2 cellular contexts compared by ENCODE assay signal in genomic region chr4:39571504-39571903, GRCh38.
TF ChIP-seq lines count a peak whose summit lies in the region.

No MANE protein-coding gene starts in this region.

TF ChIP-seq in GM12878, 131 proteins besides CTCF, POLR2A, EP300 and RAD21:
- no peak for TF ChIP-seq ZBTB4 (CRISPR knock-in tag; IDR thresholded peaks at IDR 0.05)
- no peak for TF ChIP-seq CEBPB (IDR thresholded peaks at IDR 0.05; ENCODE audit: borderline replicate concordance in 1 of 2, low read depth in 2 of 2, low read length in 2 of 2)
- no peak for TF ChIP-seq ZNF592 (IDR thresholded peaks at IDR 0.05)
- no peak for TF ChIP-seq GATAD2B (conservative IDR thresholded peaks at IDR 0.05; ENCODE audit: low read depth)
- TF ChIP-seq MTA3 (IDR thresholded peaks at IDR 0.05; ENCODE audit: borderline replicate concordance, low read length) = no peak
- TF ChIP-seq NFIC (IDR thresholded peaks at IDR 0.05; ENCODE audit: low read depth, low read length) = no peak
- peak; percentile 42 for TF ChIP-seq BCL3 (IDR thresholded peaks at IDR 0.05; ENCODE audit: borderline replicate concordance, insufficient read depth, low read depth, low read length, poor library complexity, severe bottlenecking)

TF ChIP-seq in HepG2, 621 proteins besides CTCF, POLR2A, EP300 and RAD21:
- TF ChIP-seq FOXP4 (CRISPR knock-in tag; IDR thresholded peaks at IDR 0.05) (no peak), ARID2 (CRISPR knock-in tag; IDR thresholded peaks at IDR 0.05; ENCODE audit: borderline replicate concordance) (no peak), SIN3A (IDR thresholded peaks at IDR 0.05; ENCODE audit: borderline replicate concordance, low read depth, low read length) (no peak), ZBTB33 (CRISPR knock-in tag; IDR thresholded peaks at IDR 0.05) (no peak), ZSCAN20 (CRISPR knock-in tag; IDR thresholded peaks at IDR 0.05; ENCODE audit: borderline replicate concordance) (no peak), HINFP (CRISPR knock-in tag; IDR thresholded peaks at IDR 0.05; ENCODE audit: low read depth) (no peak), EED (CRISPR knock-in tag; IDR thresholded peaks at IDR 0.05) (no peak), E2F1 (CRISPR knock-in tag; IDR thresholded peaks at IDR 0.05) (no peak), ZMAT5 (CRISPR knock-in tag; IDR thresholded peaks at IDR 0.05; ENCODE audit: borderline replicate concordance, low read depth) (no peak), TCF7L2 (IDR thresholded peaks at IDR 0.05; ENCODE audit: low read depth, low read length) (no peak), ZNF296 (CRISPR knock-in tag; conservative IDR thresholded peaks at IDR 0.05) (no peak), ZEB1 (IDR thresholded peaks at IDR 0.05; ENCODE audit: insufficient replicate concordance, low read depth) (no peak), ZNF33B (CRISPR knock-in tag; IDR thresholded peaks at IDR 0.05) (no peak), ARID4A (CRISPR knock-in tag; IDR thresholded peaks at IDR 0.05; ENCODE audit: borderline replicate concordance) (no peak), UBTF (CRISPR knock-in tag; IDR thresholded peaks at IDR 0.05) (no peak)
